Comparison of ENCODE assay signal across 20 cellular contexts in the genomic region with DNA sequence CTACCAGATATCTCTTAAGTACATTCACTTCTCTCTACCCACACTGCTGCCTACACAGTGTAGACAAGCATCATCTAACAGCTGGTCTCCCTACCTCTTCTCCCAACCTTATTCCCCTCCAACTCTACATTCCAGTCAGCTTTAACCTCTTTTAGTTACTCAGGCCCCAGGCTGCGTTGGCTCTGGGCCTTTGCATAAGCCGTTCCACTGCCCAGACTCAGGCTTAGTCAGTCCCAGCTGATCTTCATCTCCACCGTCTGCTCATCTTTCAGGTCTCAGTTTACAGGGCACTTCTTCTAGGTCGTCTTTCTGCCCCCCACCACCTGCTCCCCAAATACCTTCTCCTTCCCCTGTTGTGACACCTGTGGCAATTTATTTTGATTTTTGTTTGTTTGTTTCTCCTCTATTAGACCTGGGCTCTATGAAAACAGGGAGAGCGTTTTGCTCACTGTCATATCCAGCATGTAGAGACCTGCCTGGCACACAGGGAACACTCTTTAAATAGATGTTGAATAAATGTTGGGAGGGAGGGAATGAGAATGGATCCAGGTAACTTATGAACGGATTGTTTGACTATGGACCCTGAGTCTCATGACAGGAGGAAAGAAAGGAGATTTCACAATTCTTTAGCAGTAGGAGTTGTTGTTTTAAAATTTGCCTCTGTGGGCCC. TPM values are rescaled to one million over a fixed set of nuclear protein-coding genes. Genes with fewer than 3 reads are reported as not detected.
DNase-seq lines count a peak whose midpoint lies in the region; ATAC-seq, FAIRE-seq and TF ChIP-seq lines count a peak whose summit lies in the region.
"Had no signal": no experiment of that assay in that cellular context is flagged by ENCODE, and none has a peak within 500 bp of the region (broad histone marks: within the 10 kb centered on the region; RNA-seq: fewer than 3 reads in every experiment).

No MANE protein-coding gene starts in this region.

- no peaks in the 10 kb centered on the region for H3K36me3 ChIP-seq in bronchial epithelial cell (ENCODE audit: control insufficient read depth, insufficient read depth, low read length)
- no peaks in the 10 kb centered on the region for H3K36me3 ChIP-seq in osteoblast (ENCODE audit: insufficient read depth, low read length)
- H3K36me3 ChIP-seq: SJSA1 had no signal

- no peaks in the 10 kb centered on the region for H3K9me3 ChIP-seq in osteoblast (ENCODE audit: low read depth, low read length)
- H3K9me3 ChIP-seq: BLaER1, SJSA1 had no signal

- H3K4me3 ChIP-seq in bronchial epithelial cell (ENCODE audit: low read depth, low read length): no peak overlapping the region
- H3K4me3 ChIP-seq in osteoblast (ENCODE audit: insufficient read depth, low read length): no peak overlapping the region
- H3K4me3 ChIP-seq: BLaER1, GM12878, PC-9, SJSA1 had no signal

- TF ChIP-seq POLR2A in H54 (IDR thresholded peaks at IDR 0.05; ENCODE audit: low read depth, low read length): no peak

- peaks cover 63% of the 10 kb centered on the region for H3K36me3 Mint-ChIP-seq in activated CD4-positive, alpha-beta T cell treated with anti-CD3 and anti-CD28 coated beads, Interleukin-2, amount 10 ng/mL, durations not matched to agents 24 days and 14 days (ENCODE audit: low read depth)
- no peaks in the 10 kb centered on the region for H3K36me3 Mint-ChIP-seq in IgD-negative memory B cell
- H3K36me3 Mint-ChIP-seq: CD4-positive, alpha-beta memory T cell had no signal

- no peak overlapping the region for H2AFZ ChIP-seq in osteoblast (ENCODE audit: low read length)
- H2AFZ ChIP-seq: PC-9 had no signal

- TF ChIP-seq CTCF in bronchial epithelial cell (IDR thresholded peaks at IDR 0.05; ENCODE audit: insufficient read depth, low read length, severe bottlenecking) (no peak), osteoblast (IDR thresholded peaks at IDR 0.05; ENCODE audit: extremely low read depth, low read depth, low read length) (no peak)

- H3K4me3 Mint-ChIP-seq in activated CD4-positive, alpha-beta T cell treated with anti-CD3 and anti-CD28 coated beads, Interleukin-2, amount 10 ng/mL, durations not matched to agents 24 days and 14 days: no peak overlapping the region
- no peak overlapping the region for H3K4me3 Mint-ChIP-seq in IgD-negative memory B cell
- H3K4me3 Mint-ChIP-seq: CD4-positive, alpha-beta memory T cell had no signal

- no peaks in the 10 kb centered on the region for H3K27me3 Mint-ChIP-seq in activated CD4-positive, alpha-beta T cell treated with anti-CD3 and anti-CD28 coated beads, Interleukin-2, amount 10 ng/mL, durations not matched to agents 24 days and 14 days
- no peaks in the 10 kb centered on the region for H3K27me3 Mint-ChIP-seq in IgD-negative memory B cell
- H3K27me3 Mint-ChIP-seq: CD4-positive, alpha-beta memory T cell had no signal

- no peaks in the 10 kb centered on the region for H3K4me1 ChIP-seq in osteoblast (ENCODE audit: insufficient read depth, low read length)
- H3K4me1 ChIP-seq: SJSA1 had no signal

- no peak for DNase-seq in activated CD4-positive, alpha-beta T cell treated with anti-CD3 and anti-CD28 coated beads, Interleukin-2, amount 10 ng/mL, durations not matched to agents 24 days and 14 days
- no peak for DNase-seq in activated CD4-positive, alpha-beta T cell treated with anti-CD3 and anti-CD28 coated beads, Interleukin-2, amount 50 U/mL, for 48 hours
- DNase-seq in bronchial epithelial cell (ENCODE audit: low read depth): peak; percentile 84
- DNase-seq in osteoblast (ENCODE audit: insufficient read length, low spot score, missing footprints): peak; percentile 31
- no peak for DNase-seq in Right ventricle myocardium superior
- no peak for DNase-seq in H54 (ENCODE audit: insufficient read length, low spot score)
- no peak for DNase-seq in NCI-H1930 (lab: John Stamatoyannopoulos, UW)
- DNase-seq: CD4-positive, alpha-beta memory T cell; DMS153; GF-D8; GOT3; NCI-H1436; NCI-H2029; NCI-H510A; PC-9 had no signal

- intact Hi-C loops in activated CD4-positive, alpha-beta T cell treated with anti-CD3 and anti-CD28 coated beads, Interleukin-2, amount 10 ng/mL, durations not matched to agents 24 days and 14 days (cut with micrococcal nuclease): no loop called here
- intact Hi-C loops in Right ventricle myocardium superior (cut with DNase I): no loop called here

- ATAC-seq in Right ventricle myocardium superior (ENCODE audit: poor library complexity): no peak
- ATAC-seq: GM12878 had no signal

- H3K4me1 Mint-ChIP-seq in activated CD4-positive, alpha-beta T cell treated with anti-CD3 and anti-CD28 coated beads, Interleukin-2, amount 10 ng/mL, durations not matched to agents 24 days and 14 days: peaks cover 34% of the 10 kb centered on the region
- H3K4me1 Mint-ChIP-seq in IgD-negative memory B cell: peaks cover 4 to 13% (median 10%) of the 10 kb centered on the region in 3 donors
- H3K4me1 Mint-ChIP-seq: CD4-positive, alpha-beta memory T cell had no signal

- H3K79me2 ChIP-seq in osteoblast (ENCODE audit: insufficient read depth, low read length): no peaks in the 10 kb centered on the region

- H3K9me3 Mint-ChIP-seq in activated CD4-positive, alpha-beta T cell treated with anti-CD3 and anti-CD28 coated beads, Interleukin-2, amount 10 ng/mL, durations not matched to agents 24 days and 14 days: no peaks in the 10 kb centered on the region
- H3K9me3 Mint-ChIP-seq in IgD-negative memory B cell: no peaks in the 10 kb centered on the region
- H3K9me3 Mint-ChIP-seq: CD4-positive, alpha-beta memory T cell had no signal

- no peak overlapping the region for H3K27ac ChIP-seq in osteoblast (ENCODE audit: low read depth, low read length)
- H3K27ac ChIP-seq: BLaER1, KMS-11, PC-9, SJSA1 had no signal

- H3K27me3 ChIP-seq in bronchial epithelial cell (ENCODE audit: control insufficient read depth, insufficient read depth, low read length): no peaks in the 10 kb centered on the region
- peaks cover 22% of the 10 kb centered on the region for H3K27me3 ChIP-seq in osteoblast (ENCODE audit: insufficient read depth, low read length)
- H3K27me3 ChIP-seq: BLaER1, SJSA1 had no signal

- FAIRE-seq in bronchial epithelial cell (lab: Jason Lieb, UNC): no peak
- FAIRE-seq in H54 (lab: Jason Lieb, UNC): no peak
- FAIRE-seq: GM12878 had no signal

- peak overlapping the region; percentile 21 for H3K27ac Mint-ChIP-seq in activated CD4-positive, alpha-beta T cell treated with anti-CD3 and anti-CD28 coated beads, Interleukin-2, amount 10 ng/mL, durations not matched to agents 24 days and 14 days
- H3K27ac Mint-ChIP-seq in IgD-negative memory B cell: peak overlapping the region in 2 of 3 donors; percentile 10 to 12
- H3K27ac Mint-ChIP-seq: CD4-positive, alpha-beta memory T cell had no signal

- no peaks in the 10 kb centered on the region for H4K20me1 ChIP-seq in osteoblast (ENCODE audit: insufficient read depth, low read length)
- H4K20me1 ChIP-seq: BLaER1 had no signal

- no peak overlapping the region for H3K4me2 ChIP-seq in osteoblast (ENCODE audit: insufficient read depth, low read length)
- H3K4me2 ChIP-seq: BLaER1, KMS-11, PC-9 had no signal

RNA-seq across cellular contexts. Expression of a gene that starts 11.1 kb away (rescaled TPM):
- total RNA-seq in activated CD4-positive, alpha-beta T cell treated with anti-CD3 and anti-CD28 coated beads, Interleukin-2, amount 10 ng/mL, durations not matched to agents 24 days and 14 days: 75.4 and 76.0 TPM in 2 replicates
- polyA plus RNA-seq in IgD-negative memory B cell: 0.83 TPM
- 1.3 and 6.7 TPM in 2 replicates for total RNA-seq in bronchial epithelial cell
- total RNA-seq in osteoblast: not detected in 2 replicates
- 0.24 TPM for total RNA-seq in Right ventricle myocardium superior

Comparison
In these comparisons a context has a peak if more than half of its experiments do, and no peak if none do; other contexts are left out.
1. DNase-seq: peak in bronchial epithelial cell (single experiment) and osteoblast (single experiment); none in activated CD4-positive, alpha-beta T cell treated with anti-CD3 and anti-CD28 coated beads, Interleukin-2, amount 10 ng/mL, durations not matched to agents 24 days and 14 days (single experiment), activated CD4-positive, alpha-beta T cell treated with anti-CD3 and anti-CD28 coated beads, Interleukin-2, amount 50 U/mL, for 48 hours (0 of 2), Right ventricle myocardium superior (single experiment), H54 (single experiment) and NCI-H1930 (0 of 2).